In the genomic region with DNA sequence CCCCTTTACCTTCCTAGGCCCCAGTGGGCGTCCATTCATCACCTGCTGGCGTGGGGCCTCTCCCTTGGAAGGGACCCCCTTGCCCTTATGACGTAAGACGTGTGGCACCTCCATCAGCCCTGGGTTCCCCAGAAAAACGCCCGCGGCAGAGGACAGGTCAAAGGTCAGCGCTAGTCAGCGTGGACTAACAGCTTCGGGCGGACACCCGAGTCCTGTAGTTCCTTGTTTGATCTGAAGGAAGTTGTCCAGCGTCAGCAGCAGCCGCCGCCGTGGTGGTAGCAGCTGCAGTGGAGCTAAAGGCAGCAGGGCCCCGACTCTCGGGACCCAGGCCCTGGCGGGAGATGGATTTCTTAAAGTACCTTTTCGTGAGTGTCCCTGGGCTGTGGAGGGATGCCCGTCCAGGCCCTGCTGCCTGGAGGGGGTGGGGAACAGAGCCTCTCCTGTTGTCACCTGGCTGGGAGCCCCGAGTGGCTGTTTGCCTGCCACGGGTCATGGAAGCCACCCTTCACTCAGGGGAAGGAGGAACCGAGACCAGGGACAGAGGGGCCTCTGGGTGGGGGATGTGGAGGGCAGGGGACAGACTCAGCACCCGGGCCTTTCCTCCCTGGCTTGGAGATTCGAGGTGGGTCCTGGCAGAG, we compare ENCODE assay signal across 20 cellular contexts.
DNase-seq lines count a peak whose midpoint lies in the region; ATAC-seq and TF ChIP-seq lines count a peak whose summit lies in the region.
"Had no signal": no experiment of that assay in that cellular context is flagged by ENCODE, and none has a peak within 500 bp of the region (broad histone marks: within the 10 kb centered on the region; RNA-seq: fewer than 3 reads in every experiment).

No MANE protein-coding gene starts in this region.

- peak overlapping the region; percentile 91 for H3K18ac ChIP-seq in neuronal stem cell (ENCODE audit: low read length)

- H2AFZ ChIP-seq in neuronal stem cell (ENCODE audit: low read length), result peak overlapping the region; percentile 80

- 72 to 75% (median 74%) methylated on average over 15 to 26 of the region's 26 CpGs for WGBS in heart left ventricle, 4 donors
- no CpG with 5 or more reads among the region's 26 CpGs for WGBS in neuronal stem cell (ENCODE audit: extremely low coverage in 2 of 2, insufficient read length in 2 of 2, insufficient replicate concordance in 1 of 2), 2 donors

- peaks cover 52 to 83% of the 10 kb centered on the region in 2 donors for H3K4me1 Mint-ChIP-seq in natural killer cell
- H3K4me1 Mint-ChIP-seq in natural killer cell treated with Interleukin-12 subunit alpha and Interleukin-12 subunit beta and Interleukin-15 and Interleukin-18, amount 100 ng/mL, for 72 hours (ENCODE audit: low read depth in 2 of 2), result peaks cover 36 to 51% of the 10 kb centered on the region in 2 donors

- no peaks in the 10 kb centered on the region for H3K36me3 ChIP-seq in heart left ventricle
- no peaks in the 10 kb centered on the region for H3K36me3 ChIP-seq in neuronal stem cell (replicated peaks in 1 of 2; ENCODE audit: control insufficient read depth in 2 of 2, insufficient read depth in 2 of 2, low read length in 2 of 2)
- H3K36me3 ChIP-seq: gastrocnemius medialis, SJSA1 had no signal

- H4K91ac ChIP-seq in neuronal stem cell (ENCODE audit: low read depth, low read length, poor library complexity), result no peak overlapping the region

- H3K9me3 ChIP-seq in heart left ventricle (no peaks in the 10 kb centered on the region), neuronal stem cell (replicated peaks in 1 of 2; ENCODE audit: control insufficient read depth in 2 of 2, insufficient read depth in 1 of 2, low read depth in 1 of 2, low read length in 2 of 2) (no peaks in the 10 kb centered on the region)
- H3K9me3 ChIP-seq: Caco-2, gastrocnemius medialis, SJSA1 had no signal

- peak overlapping the region; percentile 46 for H3K4ac ChIP-seq in neuronal stem cell (ENCODE audit: low read length)

- H3K14ac ChIP-seq in neuronal stem cell (ENCODE audit: low read length), result no peak overlapping the region

- DNase-seq in natural killer cell, result no peak
- no peak for DNase-seq in natural killer cell treated with Interleukin-12 subunit alpha and Interleukin-12 subunit beta and Interleukin-15 and Interleukin-18, amount 100 ng/mL, for 72 hours (ENCODE audit: low spot score)
- DNase-seq in heart left ventricle, result peak in 1 of 5 donors; percentile 67
- DNase-seq in neuronal stem cell (ENCODE audit: low spot score), result no peak
- no peak for DNase-seq in activated CD4-positive, alpha-beta T cell treated with anti-CD3 and anti-CD28 coated beads, Interleukin-2, amount 50 U/mL, for 1 hour
- DNase-seq in erythroblast (lab: John Stamatoyannopoulos, UW), result no peak
- DNase-seq in NCI-H526 treated with DMSO at 0.1 percent for 48 hours (lab: John Stamatoyannopoulos, UW), result no peak
- DNase-seq: activated CD4-positive, alpha-beta memory T cell treated with anti-CD3 and anti-CD28 coated beads, Interleukin-2, amount 10 ng/mL, durations not matched to agents 7 days and 5 days; Caco-2; effector memory CD8-positive, alpha-beta T cell; GF-D8; naive thymus-derived CD4-positive, alpha-beta T cell; NCI-H1930; NCI-H748 treated with DMSO at 0.1 percent for 48 hours had no signal

- no peak for TF ChIP-seq CTCF in natural killer cell (IDR thresholded peaks at IDR 0.05)
- TF ChIP-seq CTCF in heart left ventricle (IDR thresholded peaks at IDR 0.05), result no peak

- no peak overlapping the region for H2BK5ac ChIP-seq in neuronal stem cell (ENCODE audit: low read length)

- no peak for TF ChIP-seq POLR2A in heart left ventricle (IDR thresholded peaks at IDR 0.05)
- no peak for TF ChIP-seq POLR2A in erythroblast (IDR thresholded peaks at IDR 0.05; ENCODE audit: low read length)

- H2BK12ac ChIP-seq in neuronal stem cell (ENCODE audit: low read length), result peak overlapping the region; percentile 66

- peak overlapping the region; percentile 25 for H4K8ac ChIP-seq in neuronal stem cell (ENCODE audit: low read depth, low read length)

- H2BK15ac ChIP-seq in neuronal stem cell (ENCODE audit: low read length), result peak overlapping the region; percentile 53

- H3K4me3 Mint-ChIP-seq in natural killer cell, result no peak overlapping the region
- no peak overlapping the region for H3K4me3 Mint-ChIP-seq in natural killer cell treated with Interleukin-12 subunit alpha and Interleukin-12 subunit beta and Interleukin-15 and Interleukin-18, amount 100 ng/mL, for 72 hours
- H3K4me3 Mint-ChIP-seq: activated CD4-positive, alpha-beta memory T cell treated with anti-CD3 and anti-CD28 coated beads, Interleukin-2, amount 10 ng/mL, durations not matched to agents 7 days and 5 days; activated T-helper 17 cell treated with anti-CD3 and anti-CD28 coated beads, Interleukin-2, amount 50 U/mL, for 72 hours; effector memory CD8-positive, alpha-beta T cell; naive thymus-derived CD4-positive, alpha-beta T cell; stimulated activated naive CD8-positive, alpha-beta T cell treated with anti-CD3 and anti-CD28 coated beads, Interleukin-15, Interleukin-2, amounts not matched to agents 100 ng/mL and 50 ng/mL, for 24 hours had no signal

- H3K36me3 Mint-ChIP-seq in natural killer cell, result no peaks in the 10 kb centered on the region
- no peaks in the 10 kb centered on the region for H3K36me3 Mint-ChIP-seq in natural killer cell treated with Interleukin-12 subunit alpha and Interleukin-12 subunit beta and Interleukin-15 and Interleukin-18, amount 100 ng/mL, for 72 hours

- H3K27me3 ChIP-seq in heart left ventricle (no peaks in the 10 kb centered on the region), neuronal stem cell (ENCODE audit: control insufficient read depth in 3 of 3, insufficient read depth in 3 of 3, low read depth in 1 of 3, low read length in 3 of 3) (no peaks in the 10 kb centered on the region)
- H3K27me3 ChIP-seq: SJSA1 had no signal

- peaks cover 0 to 25% (median 0%) of the 10 kb centered on the region in 12 donors for H3K4me1 ChIP-seq in heart left ventricle
- H3K4me1 ChIP-seq in neuronal stem cell (ENCODE audit: control insufficient read depth in 2 of 2, insufficient read depth in 1 of 2, low read depth in 1 of 2, low read length in 2 of 2), result peaks cover 5 to 13% of the 10 kb centered on the region in 2 donors
- H3K4me1 ChIP-seq: Caco-2, gastrocnemius medialis, SJSA1 had no signal

- H3K4me2 ChIP-seq in neuronal stem cell (ENCODE audit: insufficient read depth, low read length, poor library complexity, severe bottlenecking), result no peak overlapping the region

- H2BK120ac ChIP-seq in neuronal stem cell (ENCODE audit: low read depth, low read length), result no peak overlapping the region

- H2AK5ac ChIP-seq in neuronal stem cell (ENCODE audit: low read depth, low read length), result peak overlapping the region; percentile 64

- peak overlapping the region; percentile 65 for H3K23ac ChIP-seq in neuronal stem cell (ENCODE audit: low read depth, low read length, poor library complexity)

- peak overlapping the region; percentile 25 to 85 (median 60) for H3K27ac ChIP-seq in heart left ventricle
- no peak overlapping the region for H3K27ac ChIP-seq in neuronal stem cell (replicated peaks; ENCODE audit: low read length)
- H3K27ac ChIP-seq: gastrocnemius medialis, HL-60, SJSA1 had no signal

- no peak overlapping the region for H3K9ac ChIP-seq in neuronal stem cell (ENCODE audit: low read depth, low read length, poor library complexity)

- H3K4me3 ChIP-seq in heart left ventricle (peak overlapping the region in 3 of 12 donors; percentile 4 to 19 (median 6)), neuronal stem cell (ENCODE audit: low read length in 2 of 2) (no peak overlapping the region)
- H3K4me3 ChIP-seq: gastrocnemius medialis, SJSA1 had no signal

- no peaks in the 10 kb centered on the region for H3K9me3 Mint-ChIP-seq in natural killer cell
- no peaks in the 10 kb centered on the region for H3K9me3 Mint-ChIP-seq in natural killer cell treated with Interleukin-12 subunit alpha and Interleukin-12 subunit beta and Interleukin-15 and Interleukin-18, amount 100 ng/mL, for 72 hours
- H3K9me3 Mint-ChIP-seq: activated CD4-positive, alpha-beta memory T cell treated with anti-CD3 and anti-CD28 coated beads, Interleukin-2, amount 10 ng/mL, durations not matched to agents 7 days and 5 days; activated T-helper 17 cell treated with anti-CD3 and anti-CD28 coated beads, Interleukin-2, amount 50 U/mL, for 72 hours; effector memory CD8-positive, alpha-beta T cell; stimulated activated naive CD8-positive, alpha-beta T cell treated with anti-CD3 and anti-CD28 coated beads, Interleukin-15, Interleukin-2, amounts not matched to agents 100 ng/mL and 50 ng/mL, for 24 hours had no signal

- H3K27ac Mint-ChIP-seq in natural killer cell, result peak overlapping the region; percentile 66 to 81
- peak overlapping the region in 1 of 2 donors; percentile 47 for H3K27ac Mint-ChIP-seq in natural killer cell treated with Interleukin-12 subunit alpha and Interleukin-12 subunit beta and Interleukin-15 and Interleukin-18, amount 100 ng/mL, for 72 hours
- H3K27ac Mint-ChIP-seq: activated CD4-positive, alpha-beta memory T cell treated with anti-CD3 and anti-CD28 coated beads, Interleukin-2, amount 10 ng/mL, durations not matched to agents 7 days and 5 days; activated T-helper 17 cell treated with anti-CD3 and anti-CD28 coated beads, Interleukin-2, amount 50 U/mL, for 72 hours; effector memory CD8-positive, alpha-beta T cell; naive thymus-derived CD4-positive, alpha-beta T cell; stimulated activated naive CD8-positive, alpha-beta T cell treated with anti-CD3 and anti-CD28 coated beads, Interleukin-15, Interleukin-2, amounts not matched to agents 100 ng/mL and 50 ng/mL, for 24 hours had no signal

- H3K79me1 ChIP-seq in neuronal stem cell (ENCODE audit: low read depth, low read length), result no peaks in the 10 kb centered on the region

- intact Hi-C loops in natural killer cell (cut with micrococcal nuclease) (loop anchor here (5.0 to 10.0 kb wide), 2 partner anchors 55 to 113 kb away; no protein-coding TSS in a partner anchor), heart left ventricle (cut with DNase I) (loop anchor here in 5 of 10 donors (2.0 to 10.0 kb wide), 6 partner anchors 27 to 85 kb away; no protein-coding TSS in a partner anchor)

- no peaks in the 10 kb centered on the region for H3K27me3 Mint-ChIP-seq in natural killer cell (ENCODE audit: low read depth in 2 of 2)
- H3K27me3 Mint-ChIP-seq in natural killer cell treated with Interleukin-12 subunit alpha and Interleukin-12 subunit beta and Interleukin-15 and Interleukin-18, amount 100 ng/mL, for 72 hours, result no peaks in the 10 kb centered on the region
- H3K27me3 Mint-ChIP-seq: activated T-helper 17 cell treated with anti-CD3 and anti-CD28 coated beads, Interleukin-2, amount 50 U/mL, for 72 hours; effector memory CD8-positive, alpha-beta T cell had no signal

- no peak for ATAC-seq in natural killer cell
- no peak for ATAC-seq in natural killer cell treated with Interleukin-12 subunit alpha and Interleukin-12 subunit beta and Interleukin-15 and Interleukin-18, amount 100 ng/mL, for 72 hours
- peak; percentile 16 to 58 (median 49) for ATAC-seq in heart left ventricle
- no peak for ATAC-seq in HG03571 (IDR thresholded peaks at IDR 0.05; ENCODE audit: unreplicated experiment)
- ATAC-seq: activated T-helper 17 cell treated with anti-CD3 and anti-CD28 coated beads, Interleukin-2, amount 50 U/mL, for 72 hours; effector memory CD8-positive, alpha-beta T cell; naive thymus-derived CD4-positive, alpha-beta T cell had no signal

Comparison
In these comparisons a context has a peak if more than half of its experiments do, and no peak if none do; other contexts are left out.
1. ATAC-seq: peak in heart left ventricle (4 of 4); none in natural killer cell (0 of 3), natural killer cell treated with Interleukin-12 subunit alpha and Interleukin-12 subunit beta and Interleukin-15 and Interleukin-18, amount 100 ng/mL, for 72 hours (0 of 2) and HG03571 (single experiment).